In the genomic region with DNA sequence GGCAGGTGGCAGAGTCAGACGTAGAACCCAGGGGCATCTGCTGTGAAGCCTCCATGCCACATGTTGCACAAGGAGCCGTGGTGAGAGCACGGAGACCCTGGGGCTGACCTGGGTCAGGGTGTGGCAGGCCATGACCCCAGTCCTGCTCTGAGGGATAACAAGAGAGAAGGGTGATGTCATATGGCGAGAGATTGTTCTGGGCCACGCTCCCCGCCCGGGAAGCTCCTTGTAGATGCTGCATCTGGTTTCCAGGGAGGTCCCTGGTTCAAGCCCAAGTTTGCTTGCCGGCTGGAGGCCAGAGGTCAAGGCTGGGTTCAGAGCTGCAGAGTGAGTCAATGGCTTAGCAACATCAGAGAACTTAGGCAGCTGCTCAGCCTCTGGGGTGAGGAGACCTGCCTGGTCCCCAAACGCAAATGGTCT, we compare ENCODE assay signal across 21 cellular contexts. TPM values are rescaled to one million over a fixed set of nuclear protein-coding genes. Genes with fewer than 3 reads are reported as not detected.
A peak's percentile ranks its signal among the peaks of the same experiment; 100 is the strongest.
DNase-seq lines count a peak whose midpoint lies in the region; ATAC-seq and TF ChIP-seq lines count a peak whose summit lies in the region.
"Had no signal": no experiment of that assay in that cellular context is flagged by ENCODE, and none has a peak within 500 bp of the region (broad histone marks: within the 10 kb centered on the region; RNA-seq: fewer than 3 reads in every experiment).

No MANE protein-coding gene starts in this region.

- H3K27ac ChIP-seq in adrenal gland: peak overlapping the region in 1 of 5 donors; percentile 44
- no peak overlapping the region for H3K27ac ChIP-seq in testis
- H3K27ac ChIP-seq: HL-60, PC-9 had no signal

- ATAC-seq in Right ventricle myocardium inferior: peak; percentile 85
- ATAC-seq in mucosa of descending colon: peak; percentile 53
- ATAC-seq in GM18873 (IDR thresholded peaks at IDR 0.05; ENCODE audit: low FRiP score, unreplicated experiment): no peak
- ATAC-seq: activated T-cell treated with anti-CD3 and anti-CD28 coated beads, Interleukin-2, amount 50 U/mL, for 4 hours; natural killer cell treated with Interleukin-12 subunit alpha and Interleukin-12 subunit beta and Interleukin-15 and Interleukin-18, amount 100 ng/mL, for 72 hours had no signal

- no peaks in the 10 kb centered on the region for H3K36me3 ChIP-seq in adrenal gland (replicated peaks in 1 of 2)
- no peaks in the 10 kb centered on the region for H3K36me3 ChIP-seq in mucosa of descending colon (ENCODE audit: low read depth)
- H3K36me3 ChIP-seq in testis (ENCODE audit: low read depth, missing control alignments): no peaks in the 10 kb centered on the region

- H3K4me1 ChIP-seq in adrenal gland (replicated peaks in 1 of 2): peaks cover 0 to 29% of the 10 kb centered on the region in 2 donors
- peaks cover 3% of the 10 kb centered on the region for H3K4me1 ChIP-seq in mucosa of descending colon (ENCODE audit: low read depth)
- peaks cover 31% of the 10 kb centered on the region for H3K4me1 ChIP-seq in testis

- DNase-seq in adrenal gland (peak in 6 of 7 donors; percentile 43 to 78 (median 58)), Right ventricle myocardium inferior (ENCODE audit: missing footprints) (peak; percentile 86), mucosa of descending colon (peak; percentile 52 to 70 (median 59)), testis (peak; percentile 79), NCI-H524 (lab: John Stamatoyannopoulos, UW) (no peak)
- no peak for DNase-seq in stimulated activated naive CD4-positive, alpha-beta T cell (lab: John Stamatoyannopoulos, UW)
- no peak for DNase-seq in activated CD8-positive, alpha-beta memory T cell treated with anti-CD3 and anti-CD28 coated beads, Interleukin-2, amount 50 U/mL, for 48 hours
- DNase-seq: ACHN; activated CD4-positive, alpha-beta T cell treated with anti-CD3 and anti-CD28 coated beads, Interleukin-2, amount 50 U/mL, for 4 hours; activated T-cell treated with anti-CD3 and anti-CD28 coated beads, Interleukin-2, amount 50 U/mL, for 4 hours; CD4-positive, alpha-beta T cell; EL; foreskin melanocyte; KG1; NCI-H1092; NCI-H69; PC-9; stimulated activated CD4-positive, alpha-beta T cell treated with anti-CD3 and anti-CD28 coated beads, Interleukin-2, amount 100 ng/mL, for 48 hours had no signal

- intact Hi-C loops in adrenal gland (cut with DNase I) (no loop called here), Right ventricle myocardium inferior (cut with DNase I) (no loop called here), mucosa of descending colon (cut with DNase I, micrococcal nuclease) (no loop called here), testis (cut with DNase I; ENCODE audit: low total_unique reads) (no loop called here)

- TF ChIP-seq CTCF in adrenal gland (IDR thresholded peaks at IDR 0.05) (no peak), mucosa of descending colon (IDR thresholded peaks at IDR 0.05) (no peak), testis (IDR thresholded peaks at IDR 0.05) (no peak)

- H3K27me3 ChIP-seq in adrenal gland (no peaks in the 10 kb centered on the region), testis (no peaks in the 10 kb centered on the region)

- H3K4me3 ChIP-seq in adrenal gland: no peak overlapping the region
- no peak overlapping the region for H3K4me3 ChIP-seq in mucosa of descending colon
- H3K4me3 ChIP-seq in testis: no peak overlapping the region
- H3K4me3 ChIP-seq: PC-9 had no signal

- H3K9me3 ChIP-seq in adrenal gland (replicated peaks in 1 of 3) (no peaks in the 10 kb centered on the region), mucosa of descending colon (no peaks in the 10 kb centered on the region), testis (no peaks in the 10 kb centered on the region)

- TF ChIP-seq POLR2A in adrenal gland (IDR thresholded peaks at IDR 0.05): no peak
- TF ChIP-seq POLR2A in testis (IDR thresholded peaks at IDR 0.05): no peak

- 55 to 70% (median 64%) methylated on average over 7 to 9 of the region's 9 CpGs for WGBS in adrenal gland, 4 donors
- 35 to 41% methylated on average over 8 to 9 of the region's 9 CpGs for WGBS in testis, 2 donors

RNA-seq across cellular contexts. Expression of a gene that starts 17.3 kb away (rescaled TPM):
- total RNA-seq in adrenal gland (10 to 100 TPM in 7 of 8 donors, 1 to 10 TPM in 1; 8.9 to 21.4 (median 16.5) TPM), Right ventricle myocardium inferior (16.5 TPM), mucosa of descending colon (10 to 100 TPM in 1 of 3 donors, 1 to 10 TPM in 2; 6.1 to 15.1 (median 9.2) TPM), testis (10 to 100 TPM; 14.4 to 17.8 TPM)
- polyA plus RNA-seq in adrenal gland (1 to 10 TPM; 4.9 to 9.3 (median 7.0) TPM), testis (ENCODE audit: insufficient read depth, low read depth, low replicate concordance) (15.6 TPM)
- total RNA-seq: CD4-positive, alpha-beta T cell; natural killer cell treated with Interleukin-12 subunit alpha and Interleukin-12 subunit beta and Interleukin-15 and Interleukin-18, amount 100 ng/mL, for 72 hours; PC-9 had no signal

Comparison
In these comparisons a context has a peak if more than half of its experiments do, and no peak if none do; other contexts are left out.
1. DNase-seq: peak in adrenal gland (6 of 7), Right ventricle myocardium inferior (single experiment), mucosa of descending colon (3 of 3) and testis (single experiment); none in stimulated activated naive CD4-positive, alpha-beta T cell (0 of 6), NCI-H524 (0 of 2) and activated CD8-positive, alpha-beta memory T cell treated with anti-CD3 and anti-CD28 coated beads, Interleukin-2, amount 50 U/mL, for 48 hours (single experiment).